Comparison of ENCODE assay signal across 8 cellular contexts in the genomic region with DNA sequence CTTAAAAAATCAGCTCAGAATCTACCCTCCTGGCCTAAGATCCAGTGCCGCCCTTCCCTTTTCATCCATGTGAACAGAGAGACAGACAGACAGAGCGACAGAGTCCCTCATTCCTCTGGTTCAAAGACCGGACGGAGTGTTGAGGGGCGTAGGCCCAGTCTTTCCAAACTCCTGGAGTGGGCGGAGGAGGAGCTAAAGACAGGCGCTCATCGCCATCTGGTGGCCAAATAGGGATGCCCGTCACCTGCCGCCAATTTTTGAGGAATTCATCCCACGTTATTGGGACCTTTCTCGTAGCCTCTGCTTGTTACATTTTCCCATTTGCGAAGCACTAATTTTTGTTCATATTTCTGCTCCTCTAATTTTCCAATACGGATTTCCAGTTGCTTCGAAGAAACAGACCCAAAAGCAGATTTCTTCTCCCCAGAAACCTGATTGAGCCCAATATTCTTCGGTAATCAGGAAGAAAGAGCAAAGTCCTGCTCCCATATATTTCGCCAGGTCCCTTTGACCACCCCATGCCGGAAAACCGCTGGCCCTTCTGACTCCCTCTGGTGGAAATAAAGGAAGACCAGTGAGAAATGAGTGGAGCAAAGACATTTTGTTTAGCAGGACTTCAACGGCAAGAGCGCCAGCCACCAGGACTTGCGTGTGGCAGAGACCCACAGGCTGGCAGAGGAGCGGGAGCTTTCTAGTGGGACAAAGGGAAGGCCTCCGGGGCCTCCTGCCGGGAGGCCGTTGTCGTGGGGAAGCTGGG.
DNase-seq lines count a peak whose midpoint lies in the region; ATAC-seq and TF ChIP-seq lines count a peak whose summit lies in the region.

No MANE protein-coding gene starts in this region.

- H3K4me1 ChIP-seq in foreskin keratinocyte (peaks cover 11% of the 10 kb centered on the region), neutrophil (ENCODE audit: control insufficient read depth in 1 of 2, insufficient read depth in 1 of 2, low read depth in 1 of 2, low read length in 1 of 2) (peaks cover 30 to 31% of the 10 kb centered on the region in 2 experiments)

- DNase-seq in BJ (ENCODE audit: low read depth) (no peak), LHCN-M2 (ENCODE audit: low read depth) (peak; percentile 58), SHP77 treated with DMSO at 0.1 percent for 48 hours (lab: John Stamatoyannopoulos, UW) (peak; percentile 37), foreskin keratinocyte (peak; percentile 31 to 54), superior temporal gyrus (ENCODE audit: extremely low spot score) (peak; percentile 93)
- peak; percentile 86 for DNase-seq in activated effector memory CD4-positive, alpha-beta T cell treated with anti-CD3 and anti-CD28 coated beads, Interleukin-2, amount 50 U/mL, for 16 hours

- H3K27me3 ChIP-seq in BJ (ENCODE audit: control insufficient read depth, insufficient read depth, low read length) (no peaks in the 10 kb centered on the region), foreskin keratinocyte (no peaks in the 10 kb centered on the region), neutrophil (no peaks in the 10 kb centered on the region)

- POLR2A ChIA-PET in BJ (lab: Charles Lee), result no interaction called here

- no peaks in the 10 kb centered on the region for H3K9me3 ChIP-seq in neutrophil

- peaks cover 2% of the 10 kb centered on the region; the same call in 1 of the 2 replicates for H3K36me3 ChIP-seq in BJ (ENCODE audit: control insufficient read depth, insufficient read depth, low read length)
- H3K36me3 ChIP-seq in neutrophil, result peaks cover 29% of the 10 kb centered on the region

- peak; percentile 37 for ATAC-seq in GM19372 (IDR thresholded peaks at IDR 0.05; ENCODE audit: low read depth, unreplicated experiment)
- ATAC-seq in foreskin keratinocyte, result peak; percentile 69

- TF ChIP-seq CTCF in BJ (IDR thresholded peaks at IDR 0.05; ENCODE audit: insufficient read depth, low read depth, low read length) (peak; percentile 88), foreskin keratinocyte (conservative IDR thresholded peaks at IDR 0.05) (peak; percentile 98), neutrophil (IDR thresholded peaks at IDR 0.05) (peak; percentile 81)

- no peak overlapping the region for H3K4me3 ChIP-seq in BJ (ENCODE audit: low read depth, low read length)
- H3K4me3 ChIP-seq in neutrophil (ENCODE audit: low read depth in 1 of 2, low read length in 1 of 2), result peak overlapping the region in 1 of 2 experiments; percentile 7

- H3K27ac ChIP-seq in foreskin keratinocyte, result no peak overlapping the region
- H3K27ac ChIP-seq in neutrophil, result no peak overlapping the region

- CTCF ChIA-PET in BJ (lab: Yijun Ruan, JAX), result interaction anchor here (0.6 to 18.9 kb wide), 35 partner anchors 7 to 657 kb away, joined by 3 to 376 read pairs (median 4); a partner anchor contains a TSS
